ENCODE assay signal across 15 cellular contexts in genomic region chr11:35814720-35815305, GRCh38.
"Had no signal": no experiment of that assay in that cellular context is flagged by ENCODE, and none has a peak within 500 bp of the region (broad histone marks: within the 10 kb centered on the region; RNA-seq: fewer than 3 reads in every experiment).

No MANE protein-coding gene starts in this region.

- H3K27ac Mint-ChIP-seq: activated CD8-positive, alpha-beta T cell treated with anti-CD3 and anti-CD28 coated beads for 36 hours; activated naive CD8-positive, alpha-beta T cell treated with anti-CD3 and anti-CD28 coated beads, Interleukin-2, amount 50 U/mL, for 24 hours; naive thymus-derived CD4-positive, alpha-beta T cell had no signal

- H3K9me3 ChIP-seq: heart right ventricle, prostate gland had no signal

- DNase-seq: activated CD4-positive, alpha-beta T cell treated with anti-CD3 and anti-CD28 coated beads for 4 hours; activated CD8-positive, alpha-beta memory T cell treated with anti-CD3 and anti-CD28 coated beads, Interleukin-2, amount 50 U/mL, for 4 hours; activated CD8-positive, alpha-beta T cell treated with anti-CD3 and anti-CD28 coated beads for 36 hours; activated naive CD8-positive, alpha-beta T cell treated with anti-CD3 and anti-CD28 coated beads, Interleukin-2, amount 50 U/mL, for 24 hours; effector memory CD4-positive, alpha-beta T cell; heart right ventricle; kidney; naive thymus-derived CD4-positive, alpha-beta T cell; stimulated activated CD4-positive, alpha-beta T cell treated with anti-CD3 and anti-CD28 coated beads, Interleukin-2, amount 100 ng/mL, for 48 hours; stimulated activated naive CD4-positive, alpha-beta T cell treated with Interleukin-2 at 50 U/mL for 16 hours; T-helper 9 cell; trophoblast cell had no signal

- H3K27me3 Mint-ChIP-seq: activated CD8-positive, alpha-beta T cell treated with anti-CD3 and anti-CD28 coated beads for 36 hours; activated naive CD8-positive, alpha-beta T cell treated with anti-CD3 and anti-CD28 coated beads, Interleukin-2, amount 50 U/mL, for 24 hours; naive thymus-derived CD4-positive, alpha-beta T cell had no signal

- H3K4me3 ChIP-seq: heart right ventricle, prostate gland had no signal

- H3K27me3 ChIP-seq: foreskin keratinocyte, heart right ventricle had no signal

- H3K36me3 ChIP-seq: heart right ventricle, prostate gland had no signal

- H3K27ac ChIP-seq: epithelial cell of prostate, foreskin keratinocyte, prostate gland had no signal

- H3K4me3 Mint-ChIP-seq: activated CD8-positive, alpha-beta T cell treated with anti-CD3 and anti-CD28 coated beads for 36 hours; activated naive CD8-positive, alpha-beta T cell treated with anti-CD3 and anti-CD28 coated beads, Interleukin-2, amount 50 U/mL, for 24 hours; naive thymus-derived CD4-positive, alpha-beta T cell had no signal

- H3K4me1 Mint-ChIP-seq: activated naive CD8-positive, alpha-beta T cell treated with anti-CD3 and anti-CD28 coated beads, Interleukin-2, amount 50 U/mL, for 24 hours had no signal

- ATAC-seq: activated CD8-positive, alpha-beta T cell treated with anti-CD3 and anti-CD28 coated beads for 36 hours; activated naive CD8-positive, alpha-beta T cell treated with anti-CD3 and anti-CD28 coated beads, Interleukin-2, amount 50 U/mL, for 24 hours; foreskin keratinocyte; naive thymus-derived CD4-positive, alpha-beta T cell had no signal

- H3K9me3 Mint-ChIP-seq: activated CD8-positive, alpha-beta T cell treated with anti-CD3 and anti-CD28 coated beads for 36 hours; activated naive CD8-positive, alpha-beta T cell treated with anti-CD3 and anti-CD28 coated beads, Interleukin-2, amount 50 U/mL, for 24 hours; naive thymus-derived CD4-positive, alpha-beta T cell had no signal

- H3K4me1 ChIP-seq: prostate gland had no signal
